In genomic region chr13:49936943-49937273, GRCh38 we compare ENCODE assay signal across 8 cellular contexts. TPM values are rescaled to one million over a fixed set of nuclear protein-coding genes. Genes with fewer than 3 reads are reported as not detected.
DNase-seq lines count a peak whose midpoint lies in the region; ATAC-seq and TF ChIP-seq lines count a peak whose summit lies in the region.

No MANE protein-coding gene starts in this region.

- H4K20me1 ChIP-seq in Karpas-422 (ENCODE audit: insufficient read depth, low read depth, low read length): no peaks in the 10 kb centered on the region

- H3K4me1 ChIP-seq in Karpas-422 (ENCODE audit: low read length) (peaks cover 37% of the 10 kb centered on the region), muscle layer of duodenum (ENCODE audit: control insufficient read depth in 1 of 2, insufficient read depth in 2 of 2, low read length in 2 of 2) (peaks cover 4 to 32% of the 10 kb centered on the region in 2 donors)

- peak overlapping the region; percentile 76 for H3K9ac ChIP-seq in Karpas-422 (ENCODE audit: low read length)

- H3K27ac ChIP-seq in Karpas-422 (ENCODE audit: low read length): no peak overlapping the region
- H3K27ac ChIP-seq in coronary artery: peak overlapping the region in 1 of 2 donors; percentile 88
- H3K27ac ChIP-seq in muscle layer of duodenum (ENCODE audit: low read length): peak overlapping the region; percentile 51

- no peak for TF ChIP-seq CTCF in coronary artery (IDR thresholded peaks at IDR 0.05)

- ATAC-seq in GM19463 (IDR thresholded peaks at IDR 0.05; ENCODE audit: unreplicated experiment) (peak; percentile 1), GM21360 (IDR thresholded peaks at IDR 0.05; ENCODE audit: unreplicated experiment) (no peak)

- H3K4me3 ChIP-seq in Karpas-422 (ENCODE audit: low read length) (peak overlapping the region; percentile 92), coronary artery (peak overlapping the region; percentile 86), muscle layer of duodenum (ENCODE audit: low read depth in 1 of 2, low read length in 2 of 2) (peak overlapping the region; percentile 90 to 91)

- H3K36me3 ChIP-seq in Karpas-422 (ENCODE audit: insufficient read depth, low read length): no peaks in the 10 kb centered on the region
- H3K36me3 ChIP-seq in muscle layer of duodenum (ENCODE audit: control insufficient read depth in 1 of 2, insufficient read depth in 2 of 2, low read length in 2 of 2): no peaks in the 10 kb centered on the region

- peak overlapping the region; percentile 93 for H2AFZ ChIP-seq in Karpas-422 (ENCODE audit: low read length)

- DNase-seq in Karpas-422 (no peak), coronary artery (ENCODE audit: low spot score) (no peak), NCI-H187 (lab: John Stamatoyannopoulos, UW) (no peak), NCI-H510A (lab: John Stamatoyannopoulos, UW) (no peak), cerebellar nuclear complex (lab: John Stamatoyannopoulos, UW) (no peak)

- no peaks in the 10 kb centered on the region for H3K9me2 ChIP-seq in Karpas-422 (replicated peaks; ENCODE audit: insufficient read depth, low read length)

- H3K27me3 ChIP-seq in Karpas-422 (ENCODE audit: low read length): no peaks in the 10 kb centered on the region
- H3K27me3 ChIP-seq in muscle layer of duodenum (ENCODE audit: low read depth, low read length): no peaks in the 10 kb centered on the region

- H3K79me2 ChIP-seq in Karpas-422 (ENCODE audit: low read length): peaks cover 26% of the 10 kb centered on the region; the same call in 1 of the 2 replicates

- H3K9me3 ChIP-seq in Karpas-422 (ENCODE audit: low read length) (no peaks in the 10 kb centered on the region), muscle layer of duodenum (ENCODE audit: control insufficient read depth in 1 of 2, low read length in 2 of 2) (no peaks in the 10 kb centered on the region)

- H3K4me2 ChIP-seq in Karpas-422 (ENCODE audit: low read depth, low read length, poor library complexity, severe bottlenecking): peak overlapping the region; percentile 82

RNA-seq across cellular contexts. Expression of gene SPRYD7, which starts 0.8 kb away (rescaled TPM):
- total RNA-seq in Karpas-422 (2014; rRNA removed; shearing (Covaris generic); ENCODE audit: low replicate concordance): 7.0 and 14.1 TPM in 2 replicates

RNA-seq across cellular contexts. Expression of gene TRIM13, which starts 59.9 kb away (rescaled TPM):
- total RNA-seq in Karpas-422 (2014; rRNA removed; shearing (Covaris generic); ENCODE audit: low replicate concordance): 17.5 and 18.2 TPM in 2 replicates
